In genomic region chr13:66547685-66548084, GRCh38 we compare ENCODE assay signal across 29 cellular contexts.
"Had no signal": no experiment of that assay in that cellular context is flagged by ENCODE, and none has a peak within 500 bp of the region (broad histone marks: within the 10 kb centered on the region; RNA-seq: fewer than 3 reads in every experiment).

No MANE protein-coding gene starts in this region.

- H3K36me3 Mint-ChIP-seq: activated naive CD8-positive, alpha-beta T cell had no signal

- H3K9me3 ChIP-seq: body of pancreas, colonic mucosa, esophagus squamous epithelium had no signal

- H3K9me3 Mint-ChIP-seq: activated CD4-positive, alpha-beta T cell treated with anti-CD3 and anti-CD28 coated beads, Interleukin-2, amount 10 ng/mL, durations not matched to agents 7 days and 5 days; activated CD8-positive, alpha-beta T cell treated with anti-CD3 and anti-CD28 coated beads for 36 hours; activated T-cell treated with anti-CD3 and anti-CD28 coated beads, Interleukin-2, amount 50 U/mL, for 4 hours; activated T-helper 17 cell treated with anti-CD3 and anti-CD28 coated beads, Interleukin-2, amount 50 U/mL, for 72 hours had no signal

- FAIRE-seq: endometrium, endothelial cell of umbilical vein had no signal

- H3K4me3 ChIP-seq: body of pancreas, colonic mucosa, esophagus squamous epithelium had no signal

- H3K4me1 Mint-ChIP-seq: activated CD4-positive, alpha-beta T cell treated with anti-CD3 and anti-CD28 coated beads, Interleukin-2, amount 10 ng/mL, durations not matched to agents 7 days and 5 days; activated T-helper 17 cell treated with anti-CD3 and anti-CD28 coated beads, Interleukin-2, amount 50 U/mL, for 72 hours; T-helper 17 cell had no signal

- H3K27me3 Mint-ChIP-seq: activated CD4-positive, alpha-beta T cell treated with anti-CD3 and anti-CD28 coated beads, Interleukin-2, amount 10 ng/mL, durations not matched to agents 7 days and 5 days; activated CD8-positive, alpha-beta T cell treated with anti-CD3 and anti-CD28 coated beads for 36 hours; activated naive CD8-positive, alpha-beta T cell; activated T-helper 17 cell treated with anti-CD3 and anti-CD28 coated beads, Interleukin-2, amount 50 U/mL, for 72 hours; T-helper 17 cell had no signal

- ATAC-seq: activated CD8-positive, alpha-beta T cell treated with anti-CD3 and anti-CD28 coated beads for 36 hours; activated T-cell treated with anti-CD3 and anti-CD28 coated beads, Interleukin-2, amount 50 U/mL, for 4 hours; activated T-helper 17 cell treated with anti-CD3 and anti-CD28 coated beads, Interleukin-2, amount 50 U/mL, for 72 hours; body of pancreas; T-helper 17 cell had no signal

- H3K27ac ChIP-seq: body of pancreas, colonic mucosa, epithelial cell of prostate, esophagus squamous epithelium had no signal

- H3K4me1 ChIP-seq: body of pancreas, colonic mucosa, esophagus squamous epithelium had no signal

- DNase-seq: activated CD4-positive, alpha-beta T cell treated with anti-CD3 and anti-CD28 coated beads for 1 hour; activated CD4-positive, alpha-beta T cell treated with anti-CD3 and anti-CD28 coated beads for 4 hours; activated CD4-positive, alpha-beta T cell treated with anti-CD3 and anti-CD28 coated beads, Interleukin-2, amount 10 ng/mL, durations not matched to agents 7 days and 5 days; activated CD4-positive, alpha-beta T cell treated with anti-CD3 and anti-CD28 coated beads, Interleukin-2, amount 50 U/mL, for 4 hours; activated CD8-positive, alpha-beta memory T cell treated with anti-CD3 and anti-CD28 coated beads for 24 hours; activated CD8-positive, alpha-beta T cell treated with anti-CD3 and anti-CD28 coated beads for 36 hours; activated effector memory CD4-positive, alpha-beta T cell treated with Interleukin-2 at 50 U/mL for 16 hours; activated gamma-delta T cell treated with Interleukin-2 at 50 U/mL for 16 hours; activated naive CD4-positive, alpha-beta T cell treated with anti-CD3 and anti-CD28 coated beads, Interleukin-2, amount 50 U/mL, for 16 hours; activated naive CD4-positive, alpha-beta T cell treated with Interleukin-2 at 50 U/mL for 16 hours; activated T-cell treated with anti-CD3 and anti-CD28 coated beads, Interleukin-2, amount 50 U/mL, for 4 hours; amniotic stem cell; anterior cingulate cortex; body of pancreas; caudate nucleus; colonic mucosa; effector CD8-positive, alpha-beta T cell; esophagus squamous epithelium; foreskin melanocyte; head of caudate nucleus; T-helper 1 cell; T-helper 17 cell; T1000 had no signal

- H3K27me3 ChIP-seq: body of pancreas, colonic mucosa, esophagus squamous epithelium had no signal

- H3K36me3 ChIP-seq: colonic mucosa, esophagus squamous epithelium had no signal

- H3K27ac Mint-ChIP-seq: activated CD4-positive, alpha-beta T cell treated with anti-CD3 and anti-CD28 coated beads, Interleukin-2, amount 10 ng/mL, durations not matched to agents 7 days and 5 days; activated CD8-positive, alpha-beta T cell treated with anti-CD3 and anti-CD28 coated beads for 36 hours; activated naive CD8-positive, alpha-beta T cell; activated T-helper 17 cell treated with anti-CD3 and anti-CD28 coated beads, Interleukin-2, amount 50 U/mL, for 72 hours; T-helper 17 cell; T-helper 2 cell treated with Interferon-gamma antibody and Interleukin-4, amounts not matched to agents 5 μg/mL and 100 μg/mL, for 36 hours had no signal

- H3K4me3 Mint-ChIP-seq: activated CD4-positive, alpha-beta T cell treated with anti-CD3 and anti-CD28 coated beads, Interleukin-2, amount 10 ng/mL, durations not matched to agents 7 days and 5 days; activated CD8-positive, alpha-beta T cell treated with anti-CD3 and anti-CD28 coated beads for 36 hours; activated naive CD8-positive, alpha-beta T cell; activated T-cell treated with anti-CD3 and anti-CD28 coated beads, Interleukin-2, amount 50 U/mL, for 4 hours; activated T-helper 17 cell treated with anti-CD3 and anti-CD28 coated beads, Interleukin-2, amount 50 U/mL, for 72 hours; T-helper 17 cell; T-helper 2 cell treated with Interferon-gamma antibody and Interleukin-4, amounts not matched to agents 5 μg/mL and 100 μg/mL, for 36 hours had no signal
